In the genomic region with DNA sequence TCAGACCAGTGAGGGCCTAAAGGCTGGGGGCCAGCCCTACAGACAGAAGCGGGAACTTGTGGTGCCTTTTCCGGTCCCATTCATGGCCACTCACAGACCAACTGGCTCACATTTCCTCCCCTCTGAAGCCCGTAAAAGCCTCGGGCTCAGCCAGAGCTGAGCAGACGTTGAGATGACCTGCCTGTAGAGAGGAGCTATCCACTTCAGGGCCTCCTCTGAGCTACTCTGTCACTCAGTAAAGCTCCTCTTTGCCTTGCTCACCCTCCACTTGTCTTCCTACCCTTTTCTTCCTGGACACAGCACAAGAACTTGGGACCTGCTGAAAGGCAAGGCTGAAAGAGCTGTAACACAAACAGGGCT, we compare ENCODE assay signal across 21 cellular contexts. TPM values are rescaled to one million over a fixed set of nuclear protein-coding genes. Genes with fewer than 3 reads are reported as not detected.
DNase-seq lines count a peak whose midpoint lies in the region; ATAC-seq, FAIRE-seq and TF ChIP-seq lines count a peak whose summit lies in the region.
"Had no signal": no experiment of that assay in that cellular context is flagged by ENCODE, and none has a peak within 500 bp of the region (broad histone marks: within the 10 kb centered on the region; RNA-seq: fewer than 3 reads in every experiment).

No MANE protein-coding gene starts in this region.

- WGBS in heart right ventricle, 2 donors = 87 to 88% methylated on average over 5 of the region's 5 CpGs
- WGBS in HepG2 (ENCODE audit: low lambda C conversion rate) = 43% methylated on average over 2 of the region's 5 CpGs

- intact Hi-C loops in heart right ventricle (cut with DNase I) = no loop called here
- intact Hi-C loops in cardiac septum (cut with DNase I) = no loop called here
- intact Hi-C loops in HepG2 (cut with micrococcal nuclease; ENCODE audit: unreplicated experiment) = no loop called here

- in situ Hi-C loops in HepG2 (cut with HindIII; ENCODE audit: extremely low pct_ligation_motif_present, low pct_unique_long_range_greater_than_20kb) = no loop called here

- peak overlapping the region; percentile 38; the same call in 1 of the 2 replicates for H3K4me2 ChIP-seq in HepG2 (ENCODE audit: low read depth, low read length)

- 0 out of 2 replicates have a peak overlapping the region, but pooled peaks have one; percentile 26 for H3K9ac ChIP-seq in HepG2 (ENCODE audit: insufficient read depth, low read depth, low read length)

- no peaks in the 10 kb centered on the region for H3K27me3 Mint-ChIP-seq in T-helper 17 cell
- H3K27me3 Mint-ChIP-seq in progenitor cell of endocrine pancreas = no peaks in the 10 kb centered on the region

- H3K4me3 ChIP-seq in heart right ventricle = no peak overlapping the region
- H3K4me3 ChIP-seq in HepG2 (replicated peaks in 1 of 3; ENCODE audit: insufficient read depth in 1 of 3, low read depth in 2 of 3, low read length in 3 of 3) = no peak overlapping the region
- H3K4me3 ChIP-seq: GM12878, MG63, Peyer's patch had no signal

- TF ChIP-seq EP300 in HepG2 (IDR thresholded peaks at IDR 0.05; ENCODE audit: low read depth in 2 of 2, low read length in 2 of 2) = no peak
- no peak for TF ChIP-seq EP300 in HepG2 (CRISPR knock-in tag; IDR thresholded peaks at IDR 0.05; ENCODE audit: borderline replicate concordance)

- H3K9me3 ChIP-seq in heart right ventricle (peaks cover 0 to 16% (median 9%) of the 10 kb centered on the region in 11 donors), T-helper 17 cell (ENCODE audit: control insufficient read depth, low read length, poor library complexity, severe bottlenecking) (no peaks in the 10 kb centered on the region), HepG2 (ENCODE audit: low read length) (no peaks in the 10 kb centered on the region)
- H3K9me3 ChIP-seq: Peyer's patch had no signal

- H4K20me1 ChIP-seq in HepG2 (ENCODE audit: insufficient read depth, low read length) = peaks cover 2% of the 10 kb centered on the region; the same call in 1 of the 2 replicates

- peaks cover 44% of the 10 kb centered on the region for H3K4me1 Mint-ChIP-seq in T-helper 17 cell
- peaks cover 5% of the 10 kb centered on the region for H3K4me1 Mint-ChIP-seq in progenitor cell of endocrine pancreas (ENCODE audit: low read depth)

- POLR2A ChIA-PET in HepG2 (lab: Yijun Ruan, JAX) = interaction anchor here (1.0 to 2.8 kb wide), 4 partner anchors 9 to 52 kb away, joined by 3 to 9 read pairs (median 4); no protein-coding TSS in a partner anchor

- peaks cover 8% of the 10 kb centered on the region for H3K9me3 Mint-ChIP-seq in progenitor cell of endocrine pancreas (ENCODE audit: low read depth)

- TF ChIP-seq RAD21 in HepG2 (CRISPR knock-in tag; IDR thresholded peaks at IDR 0.05) = no peak

- TF ChIP-seq POLR2A in HepG2 (IDR thresholded peaks at IDR 0.05; ENCODE audit: insufficient read depth in 1 of 2, low read depth in 2 of 2, low read length in 2 of 2) = no peak

- H3K27ac ChIP-seq in heart right ventricle = no peak overlapping the region
- peak overlapping the region; percentile 67 for H3K27ac ChIP-seq in HepG2 (ENCODE audit: extremely low read length, insufficient read depth, low read length)
- H3K27ac ChIP-seq: Peyer's patch had no signal

- ATAC-seq in heart right ventricle = peak in 7 of 8 donors; percentile 25 to 69 (median 44)
- no peak for ATAC-seq in T-helper 17 cell
- peak; percentile 74 for ATAC-seq in HepG2
- ATAC-seq: CD8-positive, alpha-beta T cell; GM12878; HCT116 had no signal

- H3K4me1 ChIP-seq in heart right ventricle (peaks cover 0 to 19% (median 16%) of the 10 kb centered on the region in 9 donors), HepG2 (ENCODE audit: insufficient read depth, low read length) (peaks cover 47% of the 10 kb centered on the region)

- H2AFZ ChIP-seq in HepG2 (ENCODE audit: low read length) = no peak overlapping the region

- H3K4me3 Mint-ChIP-seq in T-helper 17 cell (no peak overlapping the region), progenitor cell of endocrine pancreas (ENCODE audit: low read depth) (no peak overlapping the region)
- H3K4me3 Mint-ChIP-seq: CD8-positive, alpha-beta T cell had no signal

- H3K36me3 Mint-ChIP-seq in T-helper 17 cell (ENCODE audit: low read depth) = no peaks in the 10 kb centered on the region
- H3K36me3 Mint-ChIP-seq in progenitor cell of endocrine pancreas (ENCODE audit: insufficient read depth) = peaks cover 10% of the 10 kb centered on the region

- H3K79me2 ChIP-seq in HepG2 (ENCODE audit: insufficient read depth, low read length) = peaks cover 89% of the 10 kb centered on the region

- TF ChIP-seq CTCF in heart right ventricle (IDR thresholded peaks at IDR 0.05) (no peak), HepG2 (CRISPR knock-in tag; IDR thresholded peaks at IDR 0.05) (no peak), progenitor cell of endocrine pancreas (IDR thresholded peaks at IDR 0.05; ENCODE audit: unreplicated experiment) (no peak)

- CTCF ChIA-PET in HepG2 (lab: Yijun Ruan, JAX; ENCODE audit: low intra/inter-chr PET ratio, low total read pairs) = no interaction called here

- FAIRE-seq in HepG2 (lab: Jason Lieb, UNC) = no peak
- FAIRE-seq: GM12878 had no signal

- BruUV-seq in HepG2 (replicated peaks; lab: Mats Ljungman, UMichigan) = no TSS peak

- H3K36me3 ChIP-seq in heart right ventricle (no peaks in the 10 kb centered on the region), HepG2 (replicated peaks in 1 of 2; ENCODE audit: control insufficient read depth in 1 of 2, insufficient read depth in 2 of 2, low read length in 2 of 2) (no peaks in the 10 kb centered on the region)
- H3K36me3 ChIP-seq: MG63, Peyer's patch had no signal

- DNase-seq in heart right ventricle (no peak), cardiac septum (ENCODE audit: low spot score) (no peak), T-helper 17 cell (no peak), HepG2 (ENCODE audit: low spot score) (no peak), progenitor cell of endocrine pancreas (ENCODE audit: low spot score, unreplicated experiment) (no peak), NCI-H2171 (lab: John Stamatoyannopoulos, UW) (no peak), SIG-M5 treated with dmso at 0.1 percent for 504 hours (lab: John Stamatoyannopoulos, UW; ENCODE audit: unreplicated experiment) (no peak)
- no peak for DNase-seq in activated CD8-positive, alpha-beta memory T cell treated with anti-CD3 and anti-CD28 coated beads, Interleukin-2, amount 50 U/mL, for 48 hours
- DNase-seq: AML-193; C1 segment of cervical spinal cord; CD8-positive, alpha-beta T cell; DND-41; MG63; NCI-H1417; NCI-H1694 treated with DMSO at 0.1 percent for 48 hours; NCI-H2081 treated with DMSO at 0.1 percent for 48 hours; NCI-H446; NCI-H526; Peyer's patch had no signal

- H3K27me3 ChIP-seq in heart right ventricle (no peaks in the 10 kb centered on the region), HepG2 (ENCODE audit: control insufficient read depth in 1 of 2, insufficient read depth in 2 of 2, low read length in 2 of 2) (no peaks in the 10 kb centered on the region)
- H3K27me3 ChIP-seq: MG63, Peyer's patch had no signal

- H3K27ac Mint-ChIP-seq in T-helper 17 cell = peak overlapping the region; percentile 8
- peak overlapping the region; percentile 75 for H3K27ac Mint-ChIP-seq in progenitor cell of endocrine pancreas
- H3K27ac Mint-ChIP-seq: CD8-positive, alpha-beta T cell had no signal

TF ChIP-seq in HepG2, 621 proteins besides CTCF, POLR2A, EP300 and RAD21 (continues in another document):
- TF ChIP-seq ZNF709 (CRISPR knock-in tag; IDR thresholded peaks at IDR 0.05) (no peak), ZFP91 (CRISPR knock-in tag; IDR thresholded peaks at IDR 0.05; ENCODE audit: borderline replicate concordance) (0 out of 2 replicates have a peak, but pooled peaks have one; percentile 20)

RNA-seq across cellular contexts. Expression of gene SLMAP, which starts 53.5 kb away (rescaled TPM):
- total RNA-seq in heart right ventricle (100 to 1,000 TPM; 198 to 724 (median 431) TPM), cardiac septum (578 TPM), T-helper 17 cell (10 to 100 TPM; 59.0 to 71.4 TPM), HepG2 (2016; rRNA removed; fragmentation: Illumina TruSeq; extraction: Trizol) (48.3 and 61.3 TPM in 2 replicates), progenitor cell of endocrine pancreas (64.7 and 65.8 TPM in 2 replicates)
- polyA plus RNA-seq in heart right ventricle (10 to 100 TPM; 65.8 to 79.8 TPM), HepG2 (2011; rRNA removed) (23.2 and 24.0 TPM in 2 replicates)
- 16.5 and 17.6 TPM in 2 replicates for total RNA-seq in HepG2 (2016; cell fraction: cytosol; rRNA removed; fragmentation: Illumina TruSeq; extraction: Trizol; ENCODE audit: low read depth)
- 50.5 and 56.8 TPM in 2 replicates for total RNA-seq in HepG2 (2016; cell fraction: insoluble cytoplasmic fraction; rRNA removed; fragmentation: Illumina TruSeq; extraction: Trizol)
- 26.6 and 29.2 TPM in 2 replicates for total RNA-seq in HepG2 (2016; cell fraction: membrane; rRNA removed; fragmentation: Illumina TruSeq; extraction: Trizol)
- total RNA-seq in HepG2 (2016; cell fraction: nucleus; rRNA removed; fragmentation: Illumina TruSeq; extraction: Trizol) = 55.6 and 65.7 TPM in 2 replicates
- polyA plus RNA-seq in HepG2 (2011; cell fraction: cytosol; rRNA removed) = 10.0 and 15.1 TPM in 2 replicates
- 21.3 and 27.5 TPM in 2 replicates for polyA plus RNA-seq in HepG2 (2011; cell fraction: nucleus; rRNA removed)
- 21.8 and 25.6 TPM in 2 replicates for polyA plus RNA-seq in HepG2 (2012)
- polyA plus RNA-seq in HepG2 (2016; cell fraction: cytosol; fragmentation: Illumina TruSeq; extraction: Trizol; ENCODE audit: low read depth) = 1.7 and 2.2 TPM in 2 replicates
- polyA plus RNA-seq in HepG2 (2016; cell fraction: insoluble cytoplasmic fraction; fragmentation: Illumina TruSeq; extraction: Trizol; ENCODE audit: low read depth) = 40.5 and 40.7 TPM in 2 replicates
- polyA plus RNA-seq in HepG2 (2016; cell fraction: membrane; fragmentation: Illumina TruSeq; extraction: Trizol; ENCODE audit: low read depth) = 10.4 and 10.5 TPM in 2 replicates
- polyA plus RNA-seq in HepG2 (2016; cell fraction: nucleus; fragmentation: Illumina TruSeq; extraction: Trizol; ENCODE audit: insufficient read depth, low read depth) = 44.5 and 45.1 TPM in 2 replicates
- polyA minus RNA-seq in HepG2 (2011; rRNA and poly(A)+ RNA removed; ENCODE audit: low replicate concordance) = 90.9 and 106 TPM in 2 replicates
- 36.1 and 37.0 TPM in 2 replicates for polyA minus RNA-seq in HepG2 (2011; cell fraction: cytosol; rRNA and poly(A)+ RNA removed)
- 122 and 124 TPM in 2 replicates for polyA minus RNA-seq in HepG2 (2011; cell fraction: nucleus; rRNA and poly(A)+ RNA removed)
